Comparison of ENCODE assay signal across 1 cellular context in the genomic region with DNA sequence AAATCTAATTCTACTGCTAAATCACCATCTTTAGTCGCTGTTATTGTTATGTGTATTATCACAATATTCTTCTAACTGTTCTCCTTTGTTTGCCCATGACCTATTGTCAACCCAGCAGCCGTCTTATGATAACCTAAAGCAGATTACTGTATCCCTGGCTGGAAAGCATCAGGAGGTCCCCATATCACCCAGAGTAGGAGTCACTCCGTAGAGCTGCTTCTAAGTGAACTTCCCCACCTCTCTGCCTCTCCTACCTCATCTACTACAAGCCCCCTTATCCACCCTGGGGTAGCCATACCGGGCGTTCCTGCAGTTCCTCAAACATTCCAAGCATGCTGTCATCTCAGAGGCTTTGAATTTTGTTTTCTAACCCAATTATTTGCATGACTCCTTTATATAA.
TF ChIP-seq lines count a peak whose summit lies in the region.

No MANE protein-coding gene starts in this region.

TF ChIP-seq in K562, 482 proteins besides CTCF, POLR2A, EP300 and RAD21:
- TF ChIP-seq, protein P1, sequence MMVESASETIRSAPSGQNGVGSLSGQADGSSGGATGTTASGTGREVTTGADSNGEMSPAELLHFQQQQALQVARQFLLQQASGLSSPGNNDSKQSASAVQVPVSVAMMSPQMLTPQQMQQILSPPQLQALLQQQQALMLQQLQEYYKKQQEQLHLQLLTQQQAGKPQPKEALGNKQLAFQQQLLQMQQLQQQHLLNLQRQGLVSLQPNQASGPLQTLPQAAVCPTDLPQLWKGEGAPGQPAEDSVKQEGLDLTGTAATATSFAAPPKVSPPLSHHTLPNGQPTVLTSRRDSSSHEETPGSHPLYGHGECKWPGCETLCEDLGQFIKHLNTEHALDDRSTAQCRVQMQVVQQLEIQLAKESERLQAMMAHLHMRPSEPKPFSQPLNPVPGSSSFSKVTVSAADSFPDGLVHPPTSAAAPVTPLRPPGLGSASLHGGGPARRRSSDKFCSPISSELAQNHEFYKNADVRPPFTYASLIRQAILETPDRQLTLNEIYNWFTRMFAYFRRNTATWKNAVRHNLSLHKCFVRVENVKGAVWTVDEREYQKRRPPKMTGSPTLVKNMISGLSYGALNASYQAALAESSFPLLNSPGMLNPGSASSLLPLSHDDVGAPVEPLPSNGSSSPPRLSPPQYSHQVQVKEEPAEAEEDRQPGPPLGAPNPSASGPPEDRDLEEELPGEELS (CRISPR knock-in tag; IDR thresholded peaks at IDR 0.05; ENCODE audit: borderline replicate concordance), result no peak
